1 cellular context compared by ENCODE assay signal in genomic region chr15:65382921-65383320, GRCh38.
TF ChIP-seq lines count a peak whose summit lies in the region.

No MANE protein-coding gene starts in this region.

TF ChIP-seq in neural cell, 6 proteins besides CTCF, POLR2A, EP300 and RAD21:
- no peak for TF ChIP-seq REST (IDR thresholded peaks at IDR 0.05; ENCODE audit: borderline replicate concordance)
- TF ChIP-seq POLR2AphosphoS5 (IDR thresholded peaks at IDR 0.05), result no peak
- no peak for TF ChIP-seq TAF1 (IDR thresholded peaks at IDR 0.05; ENCODE audit: low read depth)
- no peak for TF ChIP-seq SMC3 (conservative IDR thresholded peaks at IDR 0.05; ENCODE audit: poor library complexity)
- TF ChIP-seq MXI1 (conservative IDR thresholded peaks at IDR 0.05; ENCODE audit: poor library complexity, severe bottlenecking), result no peak
- TF ChIP-seq EZH2 (IDR thresholded peaks at IDR 0.05; ENCODE audit: borderline replicate concordance, insufficient read depth, low read length, poor library complexity, severe bottlenecking), result no peak
